Comparison of ENCODE assay signal across 21 cellular contexts in the genomic region with DNA sequence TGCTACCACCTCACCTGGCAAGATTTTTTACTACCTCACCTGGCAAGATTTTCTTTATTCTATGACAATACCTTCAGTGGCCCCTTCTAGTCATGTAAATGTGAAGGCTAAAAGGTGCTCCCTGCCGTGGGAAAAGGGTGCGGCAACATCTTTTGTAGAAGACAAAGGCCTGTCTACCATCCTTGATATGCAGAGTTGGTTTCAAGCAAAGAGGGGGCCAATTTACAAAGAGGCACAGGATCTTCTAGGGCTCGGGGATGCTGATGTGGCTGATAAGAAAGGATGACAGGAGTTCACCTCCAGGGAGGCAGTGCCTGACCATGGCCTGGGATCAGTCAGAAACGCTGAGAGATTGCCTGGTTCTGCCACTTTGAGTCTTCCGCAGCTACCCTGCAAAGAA.
A peak's percentile ranks its signal among the peaks of the same experiment; 100 is the strongest.
DNase-seq lines count a peak whose midpoint lies in the region; ATAC-seq and TF ChIP-seq lines count a peak whose summit lies in the region.
"Had no signal": no experiment of that assay in that cellular context is flagged by ENCODE, and none has a peak within 500 bp of the region (broad histone marks: within the 10 kb centered on the region; RNA-seq: fewer than 3 reads in every experiment).

No MANE protein-coding gene starts in this region.

- H3K18ac ChIP-seq in H9 (ENCODE audit: insufficient read length, low read depth, low read length) (no peak overlapping the region), trophoblast cell (ENCODE audit: low read length) (no peak overlapping the region)

- H3K27me3 Mint-ChIP-seq in H9 (ENCODE audit: low read depth) (peaks cover 17% of the 10 kb centered on the region), WTC11 (ENCODE audit: low read depth) (peaks cover 4% of the 10 kb centered on the region)
- H3K27me3 Mint-ChIP-seq: B cell had no signal

- CTCF ChIA-PET in WTC11 (lab: Charles Lee) = interaction anchor here (0.6 to 2.0 kb wide), 6 partner anchors 8 to 177 kb away, joined by 3 to 12 read pairs (median 4); no protein-coding TSS in a partner anchor

- H3K4me1 Mint-ChIP-seq in H9 (peaks cover 53 to 59% of the 10 kb centered on the region in 2 experiments), WTC11 (peaks cover 31% of the 10 kb centered on the region)

- H2AK5ac ChIP-seq in H9 (ENCODE audit: insufficient read length, low read length) (no peak overlapping the region), trophoblast cell (ENCODE audit: low read length) (no peak overlapping the region)

- no peak overlapping the region for H3T11ph ChIP-seq in H9 (ENCODE audit: low read length)

- no peak overlapping the region for H3K9ac ChIP-seq in H9 (ENCODE audit: extremely low read depth, insufficient read length, low read length)
- H3K9ac ChIP-seq in trophoblast cell (ENCODE audit: low read length) = peak overlapping the region; percentile 43

- H3K36me3 ChIP-seq in iPS DF 6.9 (ENCODE audit: control insufficient read depth, insufficient read depth, low read length) = no peaks in the 10 kb centered on the region
- no peaks in the 10 kb centered on the region for H3K36me3 ChIP-seq in trophoblast cell (ENCODE audit: control insufficient read depth in 1 of 2, insufficient read depth in 2 of 2, low read length in 2 of 2)
- H3K36me3 ChIP-seq: HAP-1 had no signal

- H3K14ac ChIP-seq in H9 (ENCODE audit: insufficient read depth, low read length) = no peak overlapping the region
- H3K14ac ChIP-seq in trophoblast cell (ENCODE audit: low read length) = no peak overlapping the region

- no CpG with 5 or more reads among the region's 5 CpGs for WGBS in H9 (ENCODE audit: extremely low coverage, insufficient read length, low lambda C conversion rate)
- no CpG with 5 or more reads among the region's 5 CpGs for WGBS in iPS DF 6.9 (ENCODE audit: insufficient coverage, insufficient read length)
- no CpG with 5 or more reads among the region's 5 CpGs for WGBS in trophoblast cell (ENCODE audit: extremely low coverage, insufficient coverage, insufficient read length)

- H3K23ac ChIP-seq in H9 (ENCODE audit: insufficient read length, low read depth, low read length) (no peak overlapping the region), trophoblast cell (ENCODE audit: low read length) (no peak overlapping the region)

- H2BK120ac ChIP-seq in H9 (ENCODE audit: low read depth, low read length, poor library complexity, severe bottlenecking) = no peak overlapping the region
- no peak overlapping the region for H2BK120ac ChIP-seq in trophoblast cell (ENCODE audit: insufficient read depth, low read length, poor library complexity)

- H2BK5ac ChIP-seq in H9 (ENCODE audit: insufficient read length, low read length) (no peak overlapping the region), trophoblast cell (ENCODE audit: low read depth, low read length, poor library complexity) (no peak overlapping the region)

- H3K4me2 ChIP-seq in H9 (ENCODE audit: insufficient read depth, insufficient read length, low read length) (no peak overlapping the region), trophoblast cell (ENCODE audit: low read length) (no peak overlapping the region)
- H3K4me2 ChIP-seq: A549 had no signal

- H3K9me3 ChIP-seq in H9 (ENCODE audit: control insufficient read depth, low read depth, low read length) (no peaks in the 10 kb centered on the region), iPS DF 6.9 (ENCODE audit: control insufficient read depth, insufficient read depth, low read length) (no peaks in the 10 kb centered on the region), trophoblast cell (ENCODE audit: insufficient read depth, low read depth, low read length) (no peaks in the 10 kb centered on the region)
- H3K9me3 ChIP-seq: A549, HAP-1 had no signal

- H3K4me3 ChIP-seq in iPS DF 6.9 (ENCODE audit: low read length) = no peak overlapping the region
- H3K4me3 ChIP-seq in trophoblast cell (ENCODE audit: low read depth, low read length) = no peak overlapping the region
- H3K4me3 ChIP-seq: A549, HAP-1 had no signal

- POLR2A ChIA-PET in WTC11 (lab: Charles Lee) = no interaction called here

- H3K79me2 ChIP-seq in H9 (ENCODE audit: insufficient read depth, low read length) (no peaks in the 10 kb centered on the region), trophoblast cell (ENCODE audit: control insufficient read depth, insufficient read depth, low read length, poor library complexity) (no peaks in the 10 kb centered on the region)

- H3K27ac Mint-ChIP-seq in H9 (peak overlapping the region in 1 of 3 experiments; percentile 95; a peak in 2 of 7 replicates), WTC11 (peak overlapping the region; percentile 29; the same call in 1 of the 2 replicates)
- H3K27ac Mint-ChIP-seq: B cell had no signal

- H3K27me3 ChIP-seq in H9 (ENCODE audit: insufficient read depth, low read length) = no peaks in the 10 kb centered on the region
- H3K27me3 ChIP-seq in iPS DF 6.9 (ENCODE audit: control insufficient read depth, insufficient read depth, low read length) = no peaks in the 10 kb centered on the region
- no peaks in the 10 kb centered on the region for H3K27me3 ChIP-seq in trophoblast cell (ENCODE audit: insufficient read depth, low read length)

- no peak overlapping the region for H3K4ac ChIP-seq in H9 (ENCODE audit: low read depth, low read length)
- no peak overlapping the region for H3K4ac ChIP-seq in trophoblast cell (ENCODE audit: low read depth, low read length)

- H3K79me1 ChIP-seq in H9 (ENCODE audit: insufficient read depth, low read depth, low read length, poor library complexity, severe bottlenecking) (no peaks in the 10 kb centered on the region), trophoblast cell (ENCODE audit: low read length) (peaks cover 2% of the 10 kb centered on the region)

- no peak overlapping the region for H2BK20ac ChIP-seq in H9 (ENCODE audit: low read depth, low read length, poor library complexity, severe bottlenecking)

- H3K23me2 ChIP-seq in H9 (ENCODE audit: insufficient read length, low read depth, low read length, poor library complexity, severe bottlenecking) = no peaks in the 10 kb centered on the region

- H3K27ac ChIP-seq in H9 (ENCODE audit: insufficient read length, low read depth, low read length) (no peak overlapping the region), iPS DF 6.9 (ENCODE audit: low read length) (no peak overlapping the region), trophoblast cell (ENCODE audit: low read depth, low read length) (no peak overlapping the region)
- H3K27ac ChIP-seq: A549 had no signal

- H3K4me1 ChIP-seq in H9 (ENCODE audit: insufficient read depth, low read length) = peaks cover 4% of the 10 kb centered on the region; the same call in 1 of the 2 replicates
- 0 out of 2 replicates have a peak, but pooled peaks cover 5% of the 10 kb centered on the region for H3K4me1 ChIP-seq in iPS DF 6.9 (ENCODE audit: control insufficient read depth, insufficient read depth, low read length)
- H3K4me1 ChIP-seq in trophoblast cell (ENCODE audit: control insufficient read depth in 1 of 2, insufficient read depth in 2 of 2, low read length in 2 of 2) = peaks cover 0 to 9% of the 10 kb centered on the region in 2 experiments
- H3K4me1 ChIP-seq: A549 had no signal

- no peak overlapping the region for H4K5ac ChIP-seq in H9 (ENCODE audit: insufficient read length, low read depth, low read length)

- ATAC-seq in WTC11 (peak; percentile 92), HG03457 (IDR thresholded peaks at IDR 0.05; ENCODE audit: unreplicated experiment) (no peak), HG02981 (IDR thresholded peaks at IDR 0.05; ENCODE audit: unreplicated experiment) (no peak)
- ATAC-seq: A549 had no signal

- H3K36me3 Mint-ChIP-seq in H9 (ENCODE audit: insufficient read depth in 1 of 3, low read depth in 3 of 3) (no peaks in the 10 kb centered on the region), WTC11 (no peaks in the 10 kb centered on the region)
- H3K36me3 Mint-ChIP-seq: CD14-positive monocyte had no signal

- no peak overlapping the region for H2BK15ac ChIP-seq in H9 (ENCODE audit: low read depth, low read length)

- TF ChIP-seq CTCF in H9 (conservative IDR thresholded peaks at IDR 0.05) = no peak
- TF ChIP-seq CTCF in WTC11 (IDR thresholded peaks at IDR 0.05) = no peak

- no peak overlapping the region for H2AFZ ChIP-seq in H9 (ENCODE audit: low read length)
- no peak overlapping the region for H2AFZ ChIP-seq in trophoblast cell (ENCODE audit: insufficient read depth, low read length, poor library complexity)

- DNase-seq in H9 (peak; percentile 85), WTC11 (ENCODE audit: low spot score) (peak; percentile 49), iPS DF 6.9 (ENCODE audit: low read depth, low spot score) (peak; percentile 64), trophoblast cell (no peak), DMS153 treated with DMSO at 0.1 percent for 48 hours (lab: John Stamatoyannopoulos, UW; ENCODE audit: unreplicated experiment) (no peak), NCI-H2171 (lab: John Stamatoyannopoulos, UW) (no peak)
- DNase-seq: EL, IMR-90, NCI-H1417 treated with DMSO at 0.1 percent for 48 hours, NCI-H187, NCI-H226, NCI-H510A treated with DMSO at 0.1 percent for 48 hours, NCI-H774, OCI-M1, SHP77 had no signal

- H3K9me3 Mint-ChIP-seq in H9 = peaks cover 0 to 2% of the 10 kb centered on the region in 2 experiments; a peak in 2 of 5 replicates
- H3K9me3 Mint-ChIP-seq in WTC11 = peaks cover 6% of the 10 kb centered on the region
- H3K9me3 Mint-ChIP-seq: CD14-positive monocyte had no signal

- H2BK12ac ChIP-seq in H9 (ENCODE audit: insufficient read length, low read depth, low read length) = no peak overlapping the region
- H2BK12ac ChIP-seq in trophoblast cell (ENCODE audit: low read length) = no peak overlapping the region

- peak overlapping the region in 1 of 2 experiments; percentile 56; a peak in 1 of 5 replicates for H3K4me3 Mint-ChIP-seq in H9
- no peak overlapping the region for H3K4me3 Mint-ChIP-seq in WTC11
- H3K4me3 Mint-ChIP-seq: B cell, CD14-positive monocyte had no signal

- no peaks in the 10 kb centered on the region for H4K20me1 ChIP-seq in H9 (ENCODE audit: control insufficient read depth, insufficient read depth, insufficient read length)

- H4K91ac ChIP-seq in H9 (ENCODE audit: insufficient read length, low read depth, low read length) (no peak overlapping the region), trophoblast cell (ENCODE audit: low read depth, low read length) (no peak overlapping the region)

- H4K8ac ChIP-seq in H9 (replicated peaks; ENCODE audit: insufficient read length, low read depth, low read length) = no peak overlapping the region
- H4K8ac ChIP-seq in trophoblast cell (ENCODE audit: low read depth, low read length) = no peak overlapping the region

- H3K56ac ChIP-seq in H9 (ENCODE audit: insufficient read length, low read depth, low read length) = no peak overlapping the region

- H4K12ac ChIP-seq in trophoblast cell (ENCODE audit: low read depth, low read length) = no peak overlapping the region

TF ChIP-seq in WTC11, 78 proteins besides CTCF, POLR2A, EP300 and RAD21 (continues in another document):
- TF ChIP-seq ZNF263 (CRISPR knock-in tag; IDR thresholded peaks at IDR 0.05; ENCODE audit: low read depth) = no peak

Comparison
In these comparisons a context has a peak if more than half of its experiments do, and no peak if none do; other contexts are left out.
1. DNase-seq: peak in H9 (single experiment), WTC11 (single experiment) and iPS DF 6.9 (single experiment); none in trophoblast cell (0 of 2), DMS153 treated with DMSO at 0.1 percent for 48 hours (single experiment) and NCI-H2171 (single experiment).